11 cellular contexts compared by ENCODE assay signal in the genomic region with DNA sequence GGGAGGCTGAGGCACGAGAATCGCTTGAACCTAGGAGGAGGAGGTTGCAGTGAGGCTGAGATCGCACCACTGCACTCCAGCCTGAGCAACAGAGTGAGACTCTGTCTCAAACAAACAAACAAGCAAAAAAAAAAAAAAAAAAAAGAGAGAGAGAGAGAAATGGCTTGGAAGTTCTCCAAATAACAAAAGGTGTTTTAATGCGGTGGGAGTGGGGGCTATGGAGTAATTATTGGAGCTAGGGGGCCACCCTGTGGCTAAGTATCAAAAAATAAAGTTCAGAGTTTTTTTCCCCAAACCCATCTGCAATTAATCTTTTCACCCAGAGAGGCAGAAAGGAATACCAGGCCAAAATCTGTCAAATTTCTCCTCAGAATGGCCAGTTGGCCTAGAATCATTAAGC. TPM values are rescaled to one million over a fixed set of nuclear protein-coding genes. Genes with fewer than 3 reads are reported as not detected.
A peak's percentile ranks its signal among the peaks of the same experiment; 100 is the strongest.
DNase-seq lines count a peak whose midpoint lies in the region; ATAC-seq and TF ChIP-seq lines count a peak whose summit lies in the region.
"Had no signal": no experiment of that assay in that cellular context is flagged by ENCODE, and none has a peak within 500 bp of the region (broad histone marks: within the 10 kb centered on the region; RNA-seq: fewer than 3 reads in every experiment).

No MANE protein-coding gene starts in this region.

- H3K27ac Mint-ChIP-seq in activated CD4-positive, alpha-beta T cell treated with anti-CD3 and anti-CD28 coated beads for 36 hours: no peak overlapping the region
- no peak overlapping the region for H3K27ac Mint-ChIP-seq in activated CD4-positive, alpha-beta T cell treated with anti-CD3 and anti-CD28 coated beads, Interleukin-2, amount 10 ng/mL, durations not matched to agents 24 days and 14 days
- H3K27ac Mint-ChIP-seq in activated B cell treated with CpG ODN at 0.5 μM for 24 hours: peak overlapping the region; percentile 86
- no peak overlapping the region for H3K27ac Mint-ChIP-seq in neural crest cell (ENCODE audit: unreplicated experiment)

- no peak for TF ChIP-seq CTCF in activated B cell treated with CpG ODN at 0.5 μM for 24 hours (IDR thresholded peaks at IDR 0.05)
- peak; percentile 19 for TF ChIP-seq CTCF in neural crest cell (conservative IDR thresholded peaks at IDR 0.05)

- no peaks in the 10 kb centered on the region for H3K9me3 Mint-ChIP-seq in activated CD4-positive, alpha-beta T cell treated with anti-CD3 and anti-CD28 coated beads for 36 hours (ENCODE audit: low read depth)
- H3K9me3 Mint-ChIP-seq in activated CD4-positive, alpha-beta T cell treated with anti-CD3 and anti-CD28 coated beads, Interleukin-2, amount 10 ng/mL, durations not matched to agents 24 days and 14 days: no peaks in the 10 kb centered on the region
- no peaks in the 10 kb centered on the region for H3K9me3 Mint-ChIP-seq in activated B cell treated with CpG ODN at 0.5 μM for 24 hours
- H3K9me3 Mint-ChIP-seq in neural crest cell: no peaks in the 10 kb centered on the region
- H3K9me3 Mint-ChIP-seq: CD8-positive, alpha-beta T cell; naive thymus-derived CD8-positive, alpha-beta T cell had no signal

- CTCF ChIA-PET in activated CD4-positive, alpha-beta T cell treated with anti-CD3 and anti-CD28 coated beads for 36 hours (lab: Charles Lee): interaction anchor here (0.8 to 2.8 kb wide), 4 partner anchors 109 to 127 kb away, joined by 3 to 20 read pairs (median 6); no protein-coding TSS in a partner anchor
- CTCF ChIA-PET in activated B cell treated with CpG ODN at 0.5 μM for 24 hours (lab: Charles Lee): interaction anchor here (0.8 to 14.3 kb wide), 12 partner anchors 13 to 702 kb away, joined by 3 to 186 read pairs (median 3); no protein-coding TSS in a partner anchor

- DNase-seq in activated CD4-positive, alpha-beta T cell treated with anti-CD3 and anti-CD28 coated beads for 36 hours: peak; percentile 26
- no peak for DNase-seq in activated CD4-positive, alpha-beta T cell treated with anti-CD3 and anti-CD28 coated beads, Interleukin-2, amount 10 ng/mL, durations not matched to agents 24 days and 14 days
- DNase-seq in M059J (ENCODE audit: low read depth) (peak; percentile 38), activated B cell treated with CpG ODN at 0.5 μM for 24 hours (no peak), neural crest cell (ENCODE audit: low read depth, low spot score) (no peak), NCI-H510A (lab: John Stamatoyannopoulos, UW) (no peak)
- DNase-seq in activated T-cell treated with anti-CD3 and anti-CD28 coated beads, Interleukin-2, amount 50 U/mL, for 1 hour: no peak
- DNase-seq: CD8-positive, alpha-beta T cell; NCI-H774 had no signal

- POLR2A ChIA-PET in activated CD4-positive, alpha-beta T cell treated with anti-CD3 and anti-CD28 coated beads for 36 hours (lab: Charles Lee): no interaction called here
- POLR2A ChIA-PET in activated B cell treated with CpG ODN at 0.5 μM for 24 hours (lab: Charles Lee): interaction anchor here (0.6 to 4.0 kb wide), 22 partner anchors 9 to 830 kb away, joined by 3 to 80 read pairs (median 7); a partner anchor contains a TSS

- peaks cover 1% of the 10 kb centered on the region for H3K36me3 Mint-ChIP-seq in activated CD4-positive, alpha-beta T cell treated with anti-CD3 and anti-CD28 coated beads for 36 hours (ENCODE audit: low read depth)
- no peaks in the 10 kb centered on the region for H3K36me3 Mint-ChIP-seq in activated CD4-positive, alpha-beta T cell treated with anti-CD3 and anti-CD28 coated beads, Interleukin-2, amount 10 ng/mL, durations not matched to agents 24 days and 14 days (ENCODE audit: low read depth)
- H3K36me3 Mint-ChIP-seq in activated B cell treated with CpG ODN at 0.5 μM for 24 hours (ENCODE audit: low read depth) (peaks cover 29% of the 10 kb centered on the region), neural crest cell (ENCODE audit: low read depth) (no peaks in the 10 kb centered on the region)

- no peak for ATAC-seq in activated CD4-positive, alpha-beta T cell treated with anti-CD3 and anti-CD28 coated beads for 36 hours
- ATAC-seq in activated B cell treated with CpG ODN at 0.5 μM for 24 hours (ENCODE audit: low read depth) (no peak), HG03095 (IDR thresholded peaks at IDR 0.05; ENCODE audit: unreplicated experiment) (no peak)
- ATAC-seq: CD8-positive, alpha-beta T cell had no signal

- H3K27me3 Mint-ChIP-seq in activated CD4-positive, alpha-beta T cell treated with anti-CD3 and anti-CD28 coated beads for 36 hours: no peaks in the 10 kb centered on the region
- no peaks in the 10 kb centered on the region for H3K27me3 Mint-ChIP-seq in activated CD4-positive, alpha-beta T cell treated with anti-CD3 and anti-CD28 coated beads, Interleukin-2, amount 10 ng/mL, durations not matched to agents 24 days and 14 days
- no peaks in the 10 kb centered on the region for H3K27me3 Mint-ChIP-seq in activated B cell treated with CpG ODN at 0.5 μM for 24 hours
- H3K27me3 Mint-ChIP-seq in neural crest cell (ENCODE audit: low read depth): no peaks in the 10 kb centered on the region
- H3K27me3 Mint-ChIP-seq: naive thymus-derived CD8-positive, alpha-beta T cell had no signal

- peaks cover 23% of the 10 kb centered on the region for H3K4me1 Mint-ChIP-seq in activated CD4-positive, alpha-beta T cell treated with anti-CD3 and anti-CD28 coated beads for 36 hours
- H3K4me1 Mint-ChIP-seq in activated CD4-positive, alpha-beta T cell treated with anti-CD3 and anti-CD28 coated beads, Interleukin-2, amount 10 ng/mL, durations not matched to agents 24 days and 14 days: peaks cover 19% of the 10 kb centered on the region
- H3K4me1 Mint-ChIP-seq in activated B cell treated with CpG ODN at 0.5 μM for 24 hours (peaks cover 49% of the 10 kb centered on the region), neural crest cell (peaks cover 15% of the 10 kb centered on the region)

- intact Hi-C loops in activated CD4-positive, alpha-beta T cell treated with anti-CD3 and anti-CD28 coated beads for 36 hours (cut with DNase I, micrococcal nuclease): loop anchor here (2.0 to 5.0 kb wide), 2 partner anchors 41 to 116 kb away; no protein-coding TSS in a partner anchor
- intact Hi-C loops in activated CD4-positive, alpha-beta T cell treated with anti-CD3 and anti-CD28 coated beads, Interleukin-2, amount 10 ng/mL, durations not matched to agents 24 days and 14 days (cut with micrococcal nuclease): loop anchor here (2.0 kb wide), 1 partner anchor 116 kb away; no protein-coding TSS in a partner anchor
- intact Hi-C loops in activated B cell treated with CpG ODN at 0.5 μM for 24 hours (cut with micrococcal nuclease): loop anchor here (1.0 to 5.0 kb wide), 4 partner anchors 16 to 446 kb away; no protein-coding TSS in a partner anchor

- H3K4me3 Mint-ChIP-seq in activated CD4-positive, alpha-beta T cell treated with anti-CD3 and anti-CD28 coated beads for 36 hours: no peak overlapping the region
- no peak overlapping the region for H3K4me3 Mint-ChIP-seq in activated CD4-positive, alpha-beta T cell treated with anti-CD3 and anti-CD28 coated beads, Interleukin-2, amount 10 ng/mL, durations not matched to agents 24 days and 14 days
- H3K4me3 Mint-ChIP-seq in activated B cell treated with CpG ODN at 0.5 μM for 24 hours: no peak overlapping the region
- H3K4me3 Mint-ChIP-seq in neural crest cell: no peak overlapping the region
- H3K4me3 Mint-ChIP-seq: CD8-positive, alpha-beta T cell had no signal

RNA-seq across cellular contexts. Expression of a gene that starts 23.0 kb away (rescaled TPM):
- 1 to 10 TPM; 4.9 to 6.0 TPM for total RNA-seq in activated CD4-positive, alpha-beta T cell treated with anti-CD3 and anti-CD28 coated beads for 36 hours
- total RNA-seq in activated CD4-positive, alpha-beta T cell treated with anti-CD3 and anti-CD28 coated beads, Interleukin-2, amount 10 ng/mL, durations not matched to agents 24 days and 14 days: 4.4 and 4.9 TPM in 2 replicates
- total RNA-seq in M059J (2014; rRNA removed; shearing (Covaris generic)): 1.2 and 3.3 TPM in 2 replicates
- 16.6 and 17.9 TPM in 2 replicates for total RNA-seq in activated B cell treated with CpG ODN at 0.5 μM for 24 hours
- 25.0 and 29.0 TPM in 2 replicates for total RNA-seq in neural crest cell

RNA-seq across cellular contexts. Expression of a gene that starts 44.0 kb away (rescaled TPM):
- 10 to 100 TPM; 15.7 to 16.7 TPM for total RNA-seq in activated CD4-positive, alpha-beta T cell treated with anti-CD3 and anti-CD28 coated beads for 36 hours
- 12.4 and 13.1 TPM in 2 replicates for total RNA-seq in activated CD4-positive, alpha-beta T cell treated with anti-CD3 and anti-CD28 coated beads, Interleukin-2, amount 10 ng/mL, durations not matched to agents 24 days and 14 days
- 11.8 and 15.4 TPM in 2 replicates for total RNA-seq in M059J (2014; rRNA removed; shearing (Covaris generic))
- total RNA-seq in activated B cell treated with CpG ODN at 0.5 μM for 24 hours (32.1 and 35.4 TPM in 2 replicates), neural crest cell (26.4 and 26.8 TPM in 2 replicates)

Comparison
In these comparisons a context has a peak if more than half of its experiments do, and no peak if none do; other contexts are left out.
1. DNase-seq: peak in activated CD4-positive, alpha-beta T cell treated with anti-CD3 and anti-CD28 coated beads for 36 hours (single experiment) and M059J (single experiment); none in activated CD4-positive, alpha-beta T cell treated with anti-CD3 and anti-CD28 coated beads, Interleukin-2, amount 10 ng/mL, durations not matched to agents 24 days and 14 days (single experiment), activated B cell treated with CpG ODN at 0.5 μM for 24 hours (single experiment), neural crest cell (single experiment), NCI-H510A (single experiment) and activated T-cell treated with anti-CD3 and anti-CD28 coated beads, Interleukin-2, amount 50 U/mL, for 1 hour (single experiment).